In genomic region chr14:77097006-77097688, GRCh38 we compare ENCODE assay signal across 1 cellular context.
TF ChIP-seq lines count a peak whose summit lies in the region.

No MANE protein-coding gene starts in this region.

TF ChIP-seq in endothelial cell of umbilical vein, 7 proteins besides CTCF, POLR2A, EP300 and RAD21 (continued from another document):
- no peak for TF ChIP-seq EZH2 (IDR thresholded peaks at IDR 0.05; ENCODE audit: borderline replicate concordance, low read depth, low read length, severe bottlenecking)
